15 cellular contexts compared by ENCODE assay signal in the genomic region with DNA sequence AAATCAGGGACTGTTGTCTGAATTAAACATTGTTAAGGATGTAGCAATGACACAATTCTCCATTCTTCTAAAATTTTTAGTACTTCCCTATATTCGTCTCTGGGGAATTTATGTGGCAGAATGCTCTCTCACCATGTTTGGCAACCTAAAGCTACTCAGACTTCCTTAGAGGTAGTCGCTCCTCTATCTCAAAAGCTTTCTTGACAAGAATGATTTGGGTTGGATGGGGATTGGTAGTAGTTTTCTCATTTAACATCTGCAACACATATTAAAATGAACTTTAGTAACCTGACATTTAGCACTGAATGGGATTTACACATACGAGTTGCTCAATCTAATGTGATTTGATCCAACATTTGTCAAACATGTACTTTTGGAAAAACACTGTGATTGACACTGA.
DNase-seq lines count a peak whose midpoint lies in the region; ATAC-seq and TF ChIP-seq lines count a peak whose summit lies in the region.
"Had no signal": no experiment of that assay in that cellular context is flagged by ENCODE, and none has a peak within 500 bp of the region (broad histone marks: within the 10 kb centered on the region; RNA-seq: fewer than 3 reads in every experiment).

No MANE protein-coding gene starts in this region.

- 35 to 45% methylated on average over 3 of the region's 3 CpGs for WGBS in heart right ventricle, 2 donors
- 88% methylated on average over 3 of the region's 3 CpGs for WGBS in smooth muscle cell (ENCODE audit: low lambda C conversion rate)

- H3K4me1 ChIP-seq in ascending aorta, result peaks cover 13 to 30% of the 10 kb centered on the region in 2 donors
- peaks cover 12 to 55% (median 43%) of the 10 kb centered on the region in 9 donors for H3K4me1 ChIP-seq in heart right ventricle
- peaks cover 13% of the 10 kb centered on the region for H3K4me1 ChIP-seq in smooth muscle cell (ENCODE audit: low read depth)

- no peak overlapping the region for H3K27ac Mint-ChIP-seq in activated T-helper 1 cell treated with anti-CD3 and anti-CD28 coated beads, Interleukin-12 subunit alpha, Interleukin-12 subunit beta, Interleukin-2, Interleukin-4 antibody, amounts not matched to agents 30 ng/mL and 10 ng/mL and 1 ng/mL, durations not matched to agents 14 hours and 24 hours and 36 hours

- ATAC-seq in heart right ventricle, result peak in 7 of 8 donors; percentile 15 to 66 (median 41)

- H3K4me3 ChIP-seq in ascending aorta (peak overlapping the region; percentile 9 to 44), heart right ventricle (no peak overlapping the region), smooth muscle cell (no peak overlapping the region)
- H3K4me3 ChIP-seq: GM23338, thyroid gland had no signal

- no peaks in the 10 kb centered on the region for H3K9me3 Mint-ChIP-seq in activated T-helper 1 cell treated with anti-CD3 and anti-CD28 coated beads, Interleukin-12 subunit alpha, Interleukin-12 subunit beta, Interleukin-2, Interleukin-4 antibody, amounts not matched to agents 30 ng/mL and 10 ng/mL and 1 ng/mL, durations not matched to agents 14 hours and 24 hours and 36 hours
- H3K9me3 Mint-ChIP-seq: GM23338 had no signal

- DNase-seq in MV-4-11 (lab: John Stamatoyannopoulos, UW) (peak; percentile 1), ascending aorta (ENCODE audit: low spot score in 2 of 2) (no peak), heart right ventricle (no peak), smooth muscle cell (lab: John Stamatoyannopoulos, UW; ENCODE audit: unreplicated experiment) (no peak), pons (ENCODE audit: low spot score) (no peak), T-helper 2 cell (no peak)
- DNase-seq in activated T-helper 1 cell treated with anti-CD3 and anti-CD28 coated beads, Interleukin-12 subunit alpha, Interleukin-12 subunit beta, Interleukin-2, Interleukin-4 antibody, amounts not matched to agents 30 ng/mL and 10 ng/mL and 1 ng/mL, durations not matched to agents 14 hours and 24 hours and 36 hours (ENCODE audit: low spot score), result no peak
- DNase-seq: activated effector memory CD4-positive, alpha-beta T cell treated with anti-CD3 and anti-CD28 coated beads, Interleukin-2, amount 50 U/mL, for 16 hours; DMS153; NCI-H1048; NCI-H2107; NCI-H526; small intestine; thyroid gland had no signal

- H3F3A ChIP-seq in smooth muscle cell (ENCODE audit: low read depth), result peaks cover 11% of the 10 kb centered on the region

- H3K36me3 Mint-ChIP-seq in activated T-helper 1 cell treated with anti-CD3 and anti-CD28 coated beads, Interleukin-12 subunit alpha, Interleukin-12 subunit beta, Interleukin-2, Interleukin-4 antibody, amounts not matched to agents 30 ng/mL and 10 ng/mL and 1 ng/mL, durations not matched to agents 14 hours and 24 hours and 36 hours (ENCODE audit: low read depth), result no peaks in the 10 kb centered on the region

- H3K79me2 ChIP-seq in smooth muscle cell (ENCODE audit: low read depth), result peaks cover 72% of the 10 kb centered on the region

- H3K4me3 Mint-ChIP-seq in activated T-helper 1 cell treated with anti-CD3 and anti-CD28 coated beads, Interleukin-12 subunit alpha, Interleukin-12 subunit beta, Interleukin-2, Interleukin-4 antibody, amounts not matched to agents 30 ng/mL and 10 ng/mL and 1 ng/mL, durations not matched to agents 14 hours and 24 hours and 36 hours, result no peak overlapping the region
- H3K4me3 Mint-ChIP-seq: GM23338 had no signal

- H3K4me1 Mint-ChIP-seq in activated T-helper 1 cell treated with anti-CD3 and anti-CD28 coated beads, Interleukin-12 subunit alpha, Interleukin-12 subunit beta, Interleukin-2, Interleukin-4 antibody, amounts not matched to agents 30 ng/mL and 10 ng/mL and 1 ng/mL, durations not matched to agents 14 hours and 24 hours and 36 hours (ENCODE audit: low read depth), result peaks cover 13% of the 10 kb centered on the region

- TF ChIP-seq CTCF in ascending aorta (IDR thresholded peaks at IDR 0.05) (no peak), heart right ventricle (IDR thresholded peaks at IDR 0.05) (no peak), smooth muscle cell (IDR thresholded peaks at IDR 0.05; ENCODE audit: borderline replicate concordance, insufficient read depth, poor library complexity, severe bottlenecking) (no peak)

- no peak overlapping the region for H3K9ac ChIP-seq in smooth muscle cell (ENCODE audit: low read depth)

- intact Hi-C loops in ascending aorta (cut with DNase I) (no loop called here), heart right ventricle (cut with DNase I) (no loop called here)
- intact Hi-C loops in activated T-helper 1 cell treated with anti-CD3 and anti-CD28 coated beads, Interleukin-12 subunit alpha, Interleukin-12 subunit beta, Interleukin-2, Interleukin-4 antibody, amounts not matched to agents 30 ng/mL and 10 ng/mL and 1 ng/mL, durations not matched to agents 14 hours and 24 hours and 36 hours (cut with micrococcal nuclease), result no loop called here

- H4K20me1 ChIP-seq in smooth muscle cell (ENCODE audit: low read depth), result no peaks in the 10 kb centered on the region

- H3K9me3 ChIP-seq in ascending aorta, result no peaks in the 10 kb centered on the region
- H3K9me3 ChIP-seq in heart right ventricle, result no peaks in the 10 kb centered on the region
- no peaks in the 10 kb centered on the region for H3K9me3 ChIP-seq in smooth muscle cell (replicated peaks; ENCODE audit: low read depth)
- H3K9me3 ChIP-seq: thyroid gland had no signal

- H3K27ac ChIP-seq in ascending aorta (peak overlapping the region; percentile 34 to 54), heart right ventricle (peak overlapping the region in 8 of 10 donors; percentile 1 to 75 (median 56)), smooth muscle cell (ENCODE audit: low read depth) (peak overlapping the region; percentile 32)

- H3K27me3 ChIP-seq in ascending aorta (no peaks in the 10 kb centered on the region), heart right ventricle (no peaks in the 10 kb centered on the region), smooth muscle cell (ENCODE audit: low read depth) (no peaks in the 10 kb centered on the region)
- H3K27me3 ChIP-seq: thyroid gland had no signal

- no peaks in the 10 kb centered on the region for H3K27me3 Mint-ChIP-seq in activated T-helper 1 cell treated with anti-CD3 and anti-CD28 coated beads, Interleukin-12 subunit alpha, Interleukin-12 subunit beta, Interleukin-2, Interleukin-4 antibody, amounts not matched to agents 30 ng/mL and 10 ng/mL and 1 ng/mL, durations not matched to agents 14 hours and 24 hours and 36 hours (ENCODE audit: insufficient read depth)

- peak overlapping the region; percentile 8 for H3K4me2 ChIP-seq in smooth muscle cell

- H3K36me3 ChIP-seq in ascending aorta (no peaks in the 10 kb centered on the region), heart right ventricle (no peaks in the 10 kb centered on the region), smooth muscle cell (ENCODE audit: low read depth) (no peaks in the 10 kb centered on the region)
- H3K36me3 ChIP-seq: thyroid gland had no signal

- H2AFZ ChIP-seq in smooth muscle cell (ENCODE audit: low read depth), result no peak overlapping the region
- H2AFZ ChIP-seq: GM23338 had no signal

Comparison
In these comparisons a context has a peak if more than half of its experiments do, and no peak if none do; other contexts are left out.
1. H3K4me3 ChIP-seq: peak in ascending aorta (2 of 2); none in heart right ventricle (0 of 10) and smooth muscle cell (single experiment).
2. Peak in every context shown above with its lines, with median percentiles within 50 percentile points of each other: H3K27ac ChIP-seq.